Comparison of ENCODE assay signal across 1 cellular context in the genomic region with DNA sequence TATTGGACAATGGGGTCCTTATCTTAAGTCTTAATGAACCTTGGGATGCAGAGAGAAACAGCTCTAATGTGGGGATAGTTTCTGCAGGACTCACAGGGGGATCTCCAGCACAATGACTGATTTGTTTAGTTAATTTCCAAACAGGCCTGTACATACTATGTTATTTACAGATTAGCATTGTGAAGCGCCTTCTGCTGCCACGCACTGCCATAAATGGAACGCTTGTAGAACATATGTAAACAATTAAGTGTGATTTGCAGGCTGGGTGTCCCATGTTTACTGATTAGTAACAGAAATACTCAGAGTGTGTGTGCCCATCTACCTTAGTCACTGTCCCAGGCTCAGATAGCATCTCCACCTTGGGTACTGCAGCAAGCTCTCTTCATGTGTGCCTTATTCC.
TF ChIP-seq lines count a peak whose summit lies in the region.

No MANE protein-coding gene starts in this region.

TF ChIP-seq in IMR-90, 13 proteins besides CTCF, POLR2A, EP300 and RAD21 (continued from another document):
- TF ChIP-seq, protein P1, sequence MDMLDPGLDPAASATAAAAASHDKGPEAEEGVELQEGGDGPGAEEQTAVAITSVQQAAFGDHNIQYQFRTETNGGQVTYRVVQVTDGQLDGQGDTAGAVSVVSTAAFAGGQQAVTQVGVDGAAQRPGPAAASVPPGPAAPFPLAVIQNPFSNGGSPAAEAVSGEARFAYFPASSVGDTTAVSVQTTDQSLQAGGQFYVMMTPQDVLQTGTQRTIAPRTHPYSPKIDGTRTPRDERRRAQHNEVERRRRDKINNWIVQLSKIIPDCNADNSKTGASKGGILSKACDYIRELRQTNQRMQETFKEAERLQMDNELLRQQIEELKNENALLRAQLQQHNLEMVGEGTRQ (IDR thresholded peaks at IDR 0.05; ENCODE audit: low read depth, low read length), result no peak
- TF ChIP-seq MAFK (IDR thresholded peaks at IDR 0.05; ENCODE audit: low read depth, low read length) (no peak), RFX5 (IDR thresholded peaks at IDR 0.05; ENCODE audit: low read depth, low read length) (no peak), CHD1 (IDR thresholded peaks at IDR 0.05; ENCODE audit: low read depth, low read length) (no peak), SMC3 (IDR thresholded peaks at IDR 0.05; ENCODE audit: low read depth, low read length) (no peak), FOS (IDR thresholded peaks at IDR 0.05; ENCODE audit: low read depth, low read length) (no peak), RCOR1 (IDR thresholded peaks at IDR 0.05; ENCODE audit: insufficient replicate concordance, low read length) (no peak)
- TF ChIP-seq, protein P2, sequence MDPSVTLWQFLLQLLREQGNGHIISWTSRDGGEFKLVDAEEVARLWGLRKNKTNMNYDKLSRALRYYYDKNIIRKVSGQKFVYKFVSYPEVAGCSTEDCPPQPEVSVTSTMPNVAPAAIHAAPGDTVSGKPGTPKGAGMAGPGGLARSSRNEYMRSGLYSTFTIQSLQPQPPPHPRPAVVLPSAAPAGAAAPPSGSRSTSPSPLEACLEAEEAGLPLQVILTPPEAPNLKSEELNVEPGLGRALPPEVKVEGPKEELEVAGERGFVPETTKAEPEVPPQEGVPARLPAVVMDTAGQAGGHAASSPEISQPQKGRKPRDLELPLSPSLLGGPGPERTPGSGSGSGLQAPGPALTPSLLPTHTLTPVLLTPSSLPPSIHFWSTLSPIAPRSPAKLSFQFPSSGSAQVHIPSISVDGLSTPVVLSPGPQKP (IDR thresholded peaks at IDR 0.05; ENCODE audit: borderline replicate concordance, low read depth, low read length), result no peak
